8 cellular contexts compared by ENCODE assay signal in the genomic region with DNA sequence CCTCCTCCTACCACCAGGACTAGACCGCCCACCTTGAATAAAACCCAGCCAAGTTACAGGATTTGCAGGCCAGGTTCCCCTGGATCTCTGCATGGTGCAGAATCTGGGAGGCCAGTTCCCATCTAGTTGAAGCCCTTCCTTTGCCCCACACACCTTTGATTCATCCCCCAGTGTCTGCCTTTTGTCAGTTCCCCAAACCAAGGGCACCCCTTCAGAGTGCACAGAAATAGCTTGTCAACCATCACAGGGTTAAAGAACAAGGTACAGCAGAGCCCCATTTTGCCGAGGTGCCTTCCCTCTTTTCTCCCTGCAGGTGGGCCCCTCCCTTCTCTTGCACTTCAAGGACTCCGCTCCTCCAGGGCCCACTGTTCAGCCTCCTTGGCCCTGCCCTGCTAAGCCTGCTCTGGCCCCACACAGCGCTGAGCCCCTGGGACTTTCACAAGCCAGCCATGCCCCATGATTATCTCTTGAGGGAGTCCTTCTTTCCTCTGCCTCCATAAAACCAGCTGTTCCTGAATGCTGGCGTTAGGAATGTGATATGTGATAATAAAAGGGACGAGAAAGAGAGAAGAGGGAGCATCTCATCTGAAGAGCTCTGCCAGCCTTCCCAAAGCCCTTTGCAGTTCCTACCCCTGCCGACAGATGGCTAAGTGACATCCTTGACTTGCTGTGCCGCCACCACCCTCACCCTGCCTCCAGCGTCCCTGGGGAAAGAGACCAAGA.
DNase-seq lines count a peak whose midpoint lies in the region; ATAC-seq and TF ChIP-seq lines count a peak whose summit lies in the region.

No MANE protein-coding gene starts in this region.

- H3K36me3 ChIP-seq in Peyer's patch: no peaks in the 10 kb centered on the region
- no peaks in the 10 kb centered on the region for H3K36me3 ChIP-seq in osteoblast (ENCODE audit: insufficient read depth, low read length)

- intact Hi-C loops in Right ventricle myocardium superior (cut with DNase I): no loop called here
- intact Hi-C loops in cardiac septum (cut with DNase I): loop anchor here (10.0 kb wide), 1 partner anchor 167 kb away; no protein-coding TSS in a partner anchor

- no peaks in the 10 kb centered on the region for H4K20me1 ChIP-seq in osteoblast (ENCODE audit: insufficient read depth, low read length)

- H3K4me2 ChIP-seq in osteoblast (ENCODE audit: insufficient read depth, low read length): peak overlapping the region; percentile 49

- ATAC-seq in Right ventricle myocardium superior (ENCODE audit: poor library complexity) (peak; percentile 48), HG02642 (IDR thresholded peaks at IDR 0.05; ENCODE audit: poor library complexity, unreplicated experiment) (no peak)

- H3K27ac ChIP-seq in Peyer's patch (no peak overlapping the region), osteoblast (ENCODE audit: low read depth, low read length) (peak overlapping the region; percentile 51)

- no peaks in the 10 kb centered on the region for H3K79me2 ChIP-seq in osteoblast (ENCODE audit: insufficient read depth, low read length)

- no peak overlapping the region for H2AFZ ChIP-seq in osteoblast (ENCODE audit: low read length)

- H3K9me3 ChIP-seq in Peyer's patch: no peaks in the 10 kb centered on the region
- H3K9me3 ChIP-seq in osteoblast (ENCODE audit: low read depth, low read length): no peaks in the 10 kb centered on the region

- no peaks in the 10 kb centered on the region for H3K4me1 ChIP-seq in Peyer's patch
- H3K4me1 ChIP-seq in osteoblast (ENCODE audit: insufficient read depth, low read length): peaks cover 27% of the 10 kb centered on the region

- H3K4me3 ChIP-seq in Peyer's patch: no peak overlapping the region
- no peak overlapping the region for H3K4me3 ChIP-seq in osteoblast (ENCODE audit: insufficient read depth, low read length)

- TF ChIP-seq POLR2A in Peyer's patch (IDR thresholded peaks at IDR 0.05): no peak

- H3K27me3 ChIP-seq in Peyer's patch (no peaks in the 10 kb centered on the region), osteoblast (ENCODE audit: insufficient read depth, low read length) (no peaks in the 10 kb centered on the region)

- DNase-seq in Right ventricle myocardium superior (no peak), cardiac septum (ENCODE audit: low spot score) (no peak), Peyer's patch (peak in 2 of 3 donors; percentile 28 to 70), cerebellar cortex (ENCODE audit: low spot score) (peak; percentile 7), osteoblast (ENCODE audit: insufficient read length, low spot score, missing footprints) (no peak), SKM-1 (lab: John Stamatoyannopoulos, UW; ENCODE audit: unreplicated experiment) (no peak)
- DNase-seq in activated CD4-positive, CD25-positive, alpha-beta regulatory T cell treated with anti-CD3 and anti-CD28 coated beads, Interleukin-2, amount 50 U/mL, for 72 hours: no peak

- TF ChIP-seq CTCF in Peyer's patch (IDR thresholded peaks at IDR 0.05): peak; percentile 10 to 66 (median 58)
- peak; percentile 39 for TF ChIP-seq CTCF in osteoblast (IDR thresholded peaks at IDR 0.05; ENCODE audit: extremely low read depth, low read depth, low read length)

Comparison
In these comparisons a context has a peak if more than half of its experiments do, and no peak if none do; other contexts are left out.
1. DNase-seq: peak in Peyer's patch (2 of 3) and cerebellar cortex (single experiment); none in Right ventricle myocardium superior (single experiment), cardiac septum (single experiment), osteoblast (single experiment), SKM-1 (single experiment) and activated CD4-positive, CD25-positive, alpha-beta regulatory T cell treated with anti-CD3 and anti-CD28 coated beads, Interleukin-2, amount 50 U/mL, for 72 hours (single experiment).